Comparison of ENCODE assay signal across 1 cellular context in the genomic region with DNA sequence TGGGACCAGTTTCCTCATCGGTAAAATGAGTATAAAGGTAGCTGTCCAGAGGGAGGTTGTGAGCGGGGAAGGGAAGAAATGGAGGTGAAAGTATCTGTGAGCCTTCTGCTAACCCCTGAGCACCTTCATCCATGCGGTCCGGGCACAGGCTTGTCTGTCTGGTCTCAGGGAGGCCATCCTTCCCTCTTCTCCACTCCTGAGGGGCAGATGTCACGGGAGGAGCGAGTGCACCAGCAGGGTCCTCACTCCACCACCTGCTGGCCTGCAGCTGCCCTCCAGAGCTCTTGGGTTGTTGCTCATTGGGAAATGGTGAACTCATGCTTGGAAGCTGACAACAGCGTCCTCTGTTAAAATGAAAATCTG.
TF ChIP-seq lines count a peak whose summit lies in the region.

No MANE protein-coding gene starts in this region.

TF ChIP-seq in HepG2, 621 proteins besides CTCF, POLR2A, EP300 and RAD21 (continued from another document):
- TF ChIP-seq, protein P1, sequence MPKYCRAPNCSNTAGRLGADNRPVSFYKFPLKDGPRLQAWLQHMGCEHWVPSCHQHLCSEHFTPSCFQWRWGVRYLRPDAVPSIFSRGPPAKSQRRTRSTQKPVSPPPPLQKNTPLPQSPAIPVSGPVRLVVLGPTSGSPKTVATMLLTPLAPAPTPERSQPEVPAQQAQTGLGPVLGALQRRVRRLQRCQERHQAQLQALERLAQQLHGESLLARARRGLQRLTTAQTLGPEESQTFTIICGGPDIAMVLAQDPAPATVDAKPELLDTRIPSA (CRISPR knock-in tag; IDR thresholded peaks at IDR 0.05; ENCODE audit: borderline replicate concordance) = no peak
- TF ChIP-seq TP53 (CRISPR knock-in tag; conservative IDR thresholded peaks at IDR 0.05) (no peak), SALL2 (CRISPR knock-in tag; IDR thresholded peaks at IDR 0.05) (no peak), ZFY (CRISPR knock-in tag; IDR thresholded peaks at IDR 0.05) (no peak), SOX6 (IDR thresholded peaks at IDR 0.05) (no peak), SOX6 (CRISPR knock-in tag; IDR thresholded peaks at IDR 0.05) (peak; percentile 18; the same call in 1 of the 2 replicates), NCOA5 (CRISPR knock-in tag; IDR thresholded peaks at IDR 0.05) (no peak)
